Comparison of ENCODE assay signal across 35 cellular contexts in genomic region chr1:203459671-203460201, GRCh38. TPM values are rescaled to one million over a fixed set of nuclear protein-coding genes. Genes with fewer than 3 reads are reported as not detected.
"Had no signal": no experiment of that assay in that cellular context is flagged by ENCODE, and none has a peak within 500 bp of the region (broad histone marks: within the 10 kb centered on the region; RNA-seq: fewer than 3 reads in every experiment).

No MANE protein-coding gene starts in this region.

- DNase-seq: effector CD8-positive, alpha-beta T cell; endodermal cell; foreskin fibroblast; gastrocnemius medialis; head of caudate nucleus; mucosa of descending colon; naive B cell; pancreas; retina; stimulated activated CD4-positive, alpha-beta T cell treated with anti-CD3 and anti-CD28 coated beads, Interleukin-12 subunit alpha, Interleukin-12 subunit beta, amount 100 ng/mL, for 4 hours; stimulated activated CD4-positive, alpha-beta T cell treated with anti-CD3 and anti-CD28 coated beads, Interleukin-1b, Interleukin-23, amount 100 ng/mL, for 48 hours; stimulated activated CD4-positive, alpha-beta T cell treated with anti-CD3 and anti-CD28 coated beads, Interleukin-4, amount 100 ng/mL, for 1 hour; stimulated activated CD8-positive, alpha-beta memory T cell treated with anti-CD3 and anti-CD28 coated beads, Interleukin-4, amount 100 ng/mL, for 48 hours; stimulated activated naive CD4-positive, alpha-beta T cell; stimulated activated naive CD8-positive, alpha-beta T cell treated with anti-CD3 and anti-CD28 coated beads, Interleukin-15, amount 100 ng/mL, for 72 hours; thyroid gland had no signal

- H3K4me1 ChIP-seq: pancreas had no signal

- ATAC-seq: esophagus mucosa; gastrocnemius medialis; left lobe of liver; mucosa of descending colon; natural killer cell treated with Interleukin-12 subunit alpha and Interleukin-12 subunit beta and Interleukin-15 and Interleukin-18, amount 100 ng/mL, for 72 hours; pancreas; sciatic nerve; stimulated activated naive CD8-positive, alpha-beta T cell treated with anti-CD3 and anti-CD28 coated beads, Interleukin-15, amount 100 ng/mL, for 72 hours had no signal

- H3K4me2 ChIP-seq: smooth muscle cell had no signal

- H3K9me3 ChIP-seq: gastrocnemius medialis, mucosa of descending colon, neutrophil, pancreas, suprapubic skin, thyroid gland, vagina had no signal

- H3K4me3 ChIP-seq: gastrocnemius medialis, lung, mucosa of descending colon, pancreas, smooth muscle cell, suprapubic skin, thyroid gland, vagina had no signal

- H3K36me3 ChIP-seq: gastrocnemius medialis, neutrophil, pancreas, suprapubic skin, thyroid gland, vagina had no signal

- H3K27me3 ChIP-seq: pancreas, suprapubic skin, thyroid gland, vagina had no signal

- FAIRE-seq: keratinocyte, pancreas had no signal

- H3K27ac ChIP-seq: epithelial cell of prostate, gastrocnemius medialis, neutrophil, pancreas, suprapubic skin, thyroid gland, vagina had no signal

RNA-seq across cellular contexts. Expression of gene PRELP, which starts 15.9 kb away (rescaled TPM):
- total RNA-seq: glomerular endothelial cell; natural killer cell treated with Interleukin-12 subunit alpha and Interleukin-12 subunit beta and Interleukin-15 and Interleukin-18, amount 100 ng/mL, for 72 hours; pulmonary artery endothelial cell had no signal

RNA-seq across cellular contexts. Expression of gene OPTC, which starts 34.2 kb away (rescaled TPM):
- total RNA-seq: esophagus mucosa; gastrocnemius medialis; glomerular endothelial cell; left lobe of liver; liver; lung; mesothelial cell of epicardium; mucosa of descending colon; natural killer cell treated with Interleukin-12 subunit alpha and Interleukin-12 subunit beta and Interleukin-15 and Interleukin-18, amount 100 ng/mL, for 72 hours; neural crest cell; omental fat pad; pancreas; posterior vena cava; pulmonary artery endothelial cell; sciatic nerve; smooth muscle cell; suprapubic skin; thyroid gland; ureter; vagina had no signal
- polyA plus RNA-seq: keratinocyte, liver, lung, pancreas had no signal
